ENCODE assay signal across 28 cellular contexts in genomic region chr6:109714156-109714555, GRCh38.
"Had no signal": no experiment of that assay in that cellular context is flagged by ENCODE, and none has a peak within 500 bp of the region (broad histone marks: within the 10 kb centered on the region; RNA-seq: fewer than 3 reads in every experiment).

No MANE protein-coding gene starts in this region.

- H3K4me3 Mint-ChIP-seq: activated naive CD4-positive, alpha-beta T cell treated with anti-CD3 and anti-CD28 coated beads for 36 hours; dendritic cell treated with granulocyte-macrophage colony-stimulating factor and Interleukin-4, amounts not matched to agents 40 ng/mL and 50 ng/mL, for 4 days; endodermal cell; naive thymus-derived CD8-positive, alpha-beta T cell had no signal

- FAIRE-seq: astrocyte, kidney had no signal

- H3K9me3 ChIP-seq: right lobe of liver, testis, transverse colon had no signal

- H3K4me1 Mint-ChIP-seq: endodermal cell had no signal

- DNase-seq: activated CD4-positive, alpha-beta T cell treated with anti-CD3 and anti-CD28 coated beads for 4 hours; activated CD4-positive, alpha-beta T cell treated with anti-CD3 and anti-CD28 coated beads, Interleukin-2, amount 50 U/mL, for 48 hours; activated CD4-positive, CD25-positive, alpha-beta regulatory T cell; activated CD8-positive, alpha-beta memory T cell treated with anti-CD3 and anti-CD28 coated beads for 24 hours; activated effector memory CD4-positive, alpha-beta T cell treated with anti-CD3 and anti-CD28 coated beads, Interleukin-2, amount 50 U/mL, for 16 hours; activated naive CD4-positive, alpha-beta T cell treated with anti-CD3 and anti-CD28 coated beads for 36 hours; amniotic stem cell; brain microvascular endothelial cell; endodermal cell; foreskin fibroblast; head of caudate nucleus; hippocampal formation; left colon; mammary epithelial cell; midbrain; naive thymus-derived CD8-positive, alpha-beta T cell; posterior cingulate gyrus; right lobe of liver; stimulated activated CD4-positive, alpha-beta T cell treated with anti-CD3 and anti-CD28 coated beads, Interleukin-12 subunit alpha, Interleukin-12 subunit beta, amount 100 ng/mL, for 4 hours; stimulated activated CD4-positive, alpha-beta T cell treated with anti-CD3 and anti-CD28 coated beads, Interleukin-4, amount 100 ng/mL, for 1 hour; stimulated activated naive CD8-positive, alpha-beta T cell treated with anti-CD3 and anti-CD28 coated beads, Interleukin-15, Interleukin-2, amounts not matched to agents 100 U/mL and 50 U/mL, for 24 hours; testis; transverse colon had no signal

- H3K27me3 Mint-ChIP-seq: dendritic cell treated with granulocyte-macrophage colony-stimulating factor and Interleukin-4, amounts not matched to agents 40 ng/mL and 50 ng/mL, for 4 days; naive thymus-derived CD8-positive, alpha-beta T cell had no signal

- H3K9me3 Mint-ChIP-seq: activated naive CD4-positive, alpha-beta T cell treated with anti-CD3 and anti-CD28 coated beads for 36 hours had no signal

- H3K4me1 ChIP-seq: right lobe of liver, testis, transverse colon had no signal

- H3K27ac Mint-ChIP-seq: activated naive CD4-positive, alpha-beta T cell treated with anti-CD3 and anti-CD28 coated beads for 36 hours; dendritic cell treated with granulocyte-macrophage colony-stimulating factor and Interleukin-4, amounts not matched to agents 40 ng/mL and 50 ng/mL, for 4 days; endodermal cell had no signal

- H3K27ac ChIP-seq: brain microvascular endothelial cell, right lobe of liver, skin epidermis, testis, transverse colon had no signal

- H3K27me3 ChIP-seq: brain microvascular endothelial cell, right lobe of liver, testis, transverse colon had no signal

- ATAC-seq: esophagus mucosa; left colon; naive thymus-derived CD8-positive, alpha-beta T cell; stimulated activated naive CD8-positive, alpha-beta T cell treated with anti-CD3 and anti-CD28 coated beads, Interleukin-15, Interleukin-2, amounts not matched to agents 100 U/mL and 50 U/mL, for 24 hours had no signal

- H3K4me3 ChIP-seq: right lobe of liver, skin epidermis, testis, transverse colon had no signal

- H3K36me3 ChIP-seq: brain microvascular endothelial cell, right lobe of liver, transverse colon had no signal
